Comparison of ENCODE assay signal across 25 cellular contexts in genomic region chr6:46040288-46040687, GRCh38. TPM values are rescaled to one million over a fixed set of nuclear protein-coding genes. Genes with fewer than 3 reads are reported as not detected.
DNase-seq lines count a peak whose midpoint lies in the region; ATAC-seq, FAIRE-seq and TF ChIP-seq lines count a peak whose summit lies in the region.
"Had no signal": no experiment of that assay in that cellular context is flagged by ENCODE, and none has a peak within 500 bp of the region (broad histone marks: within the 10 kb centered on the region; RNA-seq: fewer than 3 reads in every experiment).

No MANE protein-coding gene starts in this region.

- no peaks in the 10 kb centered on the region for H3K9me1 ChIP-seq in IMR-90 (ENCODE audit: insufficient read depth, low read length)

- no peak overlapping the region for H3K4ac ChIP-seq in IMR-90 (ENCODE audit: low read depth, low read length)
- H3K4ac ChIP-seq in neuronal stem cell (ENCODE audit: low read length) = no peak overlapping the region

- no peak for TF ChIP-seq CTCF in HepG2 (CRISPR knock-in tag; IDR thresholded peaks at IDR 0.05)
- TF ChIP-seq CTCF in right lobe of liver (IDR thresholded peaks at IDR 0.05) = no peak
- TF ChIP-seq CTCF in IMR-90 (conservative IDR thresholded peaks at IDR 0.05; ENCODE audit: low read depth, low read length) = no peak

- DNase-seq in HepG2 (ENCODE audit: low spot score) (no peak), right lobe of liver (no peak), IMR-90 (no peak), neuronal stem cell (ENCODE audit: low spot score) (no peak), DMS79 treated with DMSO at 0.1 percent for 48 hours (lab: John Stamatoyannopoulos, UW) (no peak), NCI-H1105 treated with DMSO at 0.1 percent for 48 hours (lab: John Stamatoyannopoulos, UW) (no peak)
- DNase-seq: 8988T; ACHN; BE2C; C1 segment of cervical spinal cord; CD4-positive, alpha-beta memory T cell; CD4-positive, CD25-positive, alpha-beta regulatory T cell; CD8-positive, alpha-beta memory T cell; COR-L47; DMS 273 treated with DMSO at 0.1 percent for 48 hours; DMS79; GF-D8 had no signal

- WGBS in HepG2 (ENCODE audit: low lambda C conversion rate) = 36% methylated on average over 7 of the region's 7 CpGs
- WGBS in right lobe of liver (ENCODE audit: insufficient coverage, low coverage, low lambda C conversion rate, missing lambda C conversion rate) = 90% methylated on average over 7 of the region's 7 CpGs
- 82% methylated on average over 7 of the region's 7 CpGs; no CpG with 5 or more reads in 1 of the 2 experiments for WGBS in IMR-90 (ENCODE audit: extremely low coverage in 2 of 2, insufficient read length in 1 of 2), 2 experiments
- WGBS in neuronal stem cell (ENCODE audit: extremely low coverage in 2 of 2, insufficient read length in 2 of 2, insufficient replicate concordance in 1 of 2), 2 donors = 100% methylated on average over 4 of the region's 7 CpGs; no CpG with 5 or more reads in 1 of the 2 donors

- POLR2A ChIA-PET in HepG2 (lab: Yijun Ruan, JAX) (no interaction called here), IMR-90 (lab: Charles Lee; ENCODE audit: unreplicated experiment) (no interaction called here)

- H3K9ac ChIP-seq in HepG2 (ENCODE audit: insufficient read depth, low read depth, low read length) (no peak overlapping the region), IMR-90 (ENCODE audit: low read depth, low read length) (no peak overlapping the region), neuronal stem cell (ENCODE audit: low read depth, low read length, poor library complexity) (no peak overlapping the region)
- H3K9ac ChIP-seq: BLaER1 had no signal

- TF ChIP-seq EP300 in HepG2 (IDR thresholded peaks at IDR 0.05; ENCODE audit: low read depth in 2 of 2, low read length in 2 of 2) (no peak), HepG2 (CRISPR knock-in tag; IDR thresholded peaks at IDR 0.05; ENCODE audit: borderline replicate concordance) (no peak)

- CTCF ChIA-PET in HepG2 (lab: Yijun Ruan, JAX; ENCODE audit: low intra/inter-chr PET ratio, low total read pairs) = no interaction called here
- CTCF ChIA-PET in IMR-90 (lab: Yijun Ruan, JAX) = interaction anchor here (1.0 kb wide), 1 partner anchor 22 kb away, joined by 3 read pairs; no protein-coding TSS in a partner anchor

- H3K14ac ChIP-seq in IMR-90 (replicated peaks; ENCODE audit: low read depth, low read length) (no peak overlapping the region), neuronal stem cell (ENCODE audit: low read length) (no peak overlapping the region)

- H3K18ac ChIP-seq in IMR-90 (ENCODE audit: low read depth, low read length) (no peak overlapping the region), neuronal stem cell (ENCODE audit: low read length) (no peak overlapping the region)

- H2BK5ac ChIP-seq in IMR-90 (ENCODE audit: low read depth, low read length, poor library complexity, severe bottlenecking) (no peak overlapping the region), neuronal stem cell (ENCODE audit: low read length) (no peak overlapping the region)

- H3K79me1 ChIP-seq in IMR-90 (ENCODE audit: low read depth in 1 of 2, low read length in 2 of 2) = no peaks in the 10 kb centered on the region
- no peaks in the 10 kb centered on the region for H3K79me1 ChIP-seq in neuronal stem cell (ENCODE audit: low read depth, low read length)

- FAIRE-seq in HepG2 (lab: Jason Lieb, UNC) = no peak
- FAIRE-seq: A204.1, G401.6, GM12891, GM19239 had no signal

- H3K4me1 ChIP-seq in HepG2 (ENCODE audit: insufficient read depth, low read length) (no peaks in the 10 kb centered on the region), right lobe of liver (no peaks in the 10 kb centered on the region), IMR-90 (ENCODE audit: control insufficient read depth, insufficient read depth, low read length) (no peaks in the 10 kb centered on the region), neuronal stem cell (ENCODE audit: control insufficient read depth in 2 of 2, insufficient read depth in 1 of 2, low read depth in 1 of 2, low read length in 2 of 2) (no peaks in the 10 kb centered on the region)
- H3K4me1 ChIP-seq: BE2C had no signal

- dilution Hi-C loops in IMR-90 (cut with HindIII; ENCODE audit: low sequenced_read_pairs, unreplicated experiment) = no loop called here

- H2BK120ac ChIP-seq in IMR-90 (ENCODE audit: low read depth, low read length) (no peak overlapping the region), neuronal stem cell (ENCODE audit: low read depth, low read length) (no peak overlapping the region)

- H3K56ac ChIP-seq in IMR-90 (ENCODE audit: extremely low read depth, insufficient read depth, low read length) = no peak overlapping the region

- no peak overlapping the region for H2BK12ac ChIP-seq in neuronal stem cell (ENCODE audit: low read length)

- H3K4me2 ChIP-seq in HepG2 (ENCODE audit: low read depth, low read length) = no peak overlapping the region
- no peak overlapping the region for H3K4me2 ChIP-seq in IMR-90 (ENCODE audit: low read depth, low read length)
- H3K4me2 ChIP-seq in neuronal stem cell (ENCODE audit: insufficient read depth, low read length, poor library complexity, severe bottlenecking) = no peak overlapping the region
- H3K4me2 ChIP-seq: BLaER1 had no signal

- no peak overlapping the region for H2BK20ac ChIP-seq in IMR-90 (ENCODE audit: low read depth, low read length)

- in situ Hi-C loops in HepG2 (cut with HindIII; ENCODE audit: extremely low pct_ligation_motif_present, low pct_unique_long_range_greater_than_20kb) = no loop called here
- in situ Hi-C loops in IMR-90 (cut with MboI; ENCODE audit: low sequenced_read_pairs) = no loop called here

- H2BK15ac ChIP-seq in IMR-90 (ENCODE audit: low read depth, low read length) = no peak overlapping the region
- no peak overlapping the region for H2BK15ac ChIP-seq in neuronal stem cell (ENCODE audit: low read length)

- peak overlapping the region; percentile 37 for H2AK9ac ChIP-seq in IMR-90 (replicated peaks; ENCODE audit: low read depth, low read length, poor library complexity)

- H3K27ac ChIP-seq in HepG2 (ENCODE audit: extremely low read length, insufficient read depth, low read length) (no peak overlapping the region), right lobe of liver (no peak overlapping the region), IMR-90 (ENCODE audit: insufficient read depth, low read length) (no peak overlapping the region), neuronal stem cell (replicated peaks; ENCODE audit: low read length) (no peak overlapping the region)
- H3K27ac ChIP-seq: BLaER1 had no signal

- H4K20me1 ChIP-seq in HepG2 (ENCODE audit: insufficient read depth, low read length) = no peaks in the 10 kb centered on the region
- H4K20me1 ChIP-seq in IMR-90 (ENCODE audit: insufficient read depth, low read length) = no peaks in the 10 kb centered on the region
- H4K20me1 ChIP-seq: BLaER1 had no signal

- TF ChIP-seq RAD21 in HepG2 (CRISPR knock-in tag; IDR thresholded peaks at IDR 0.05) (no peak), IMR-90 (IDR thresholded peaks at IDR 0.05; ENCODE audit: low read length) (no peak)

- no peaks in the 10 kb centered on the region for H3K27me3 ChIP-seq in HepG2 (ENCODE audit: control insufficient read depth in 1 of 2, insufficient read depth in 2 of 2, low read length in 2 of 2)
- H3K27me3 ChIP-seq in right lobe of liver = no peaks in the 10 kb centered on the region
- no peaks in the 10 kb centered on the region for H3K27me3 ChIP-seq in IMR-90 (ENCODE audit: control insufficient read depth, insufficient read depth, low read length)
- no peaks in the 10 kb centered on the region for H3K27me3 ChIP-seq in neuronal stem cell (ENCODE audit: control insufficient read depth in 3 of 3, insufficient read depth in 3 of 3, low read depth in 1 of 3, low read length in 3 of 3)
- H3K27me3 ChIP-seq: BE2C, BLaER1 had no signal

- H4K8ac ChIP-seq in IMR-90 (ENCODE audit: low read depth in 2 of 2, low read length in 2 of 2) (no peak overlapping the region), neuronal stem cell (ENCODE audit: low read depth, low read length) (no peak overlapping the region)

- no peak for TF ChIP-seq POLR2A in HepG2 (IDR thresholded peaks at IDR 0.05; ENCODE audit: insufficient read depth in 1 of 2, low read depth in 2 of 2, low read length in 2 of 2)
- TF ChIP-seq POLR2A in right lobe of liver (IDR thresholded peaks at IDR 0.05) = no peak
- TF ChIP-seq POLR2A in IMR-90 (IDR thresholded peaks at IDR 0.05; ENCODE audit: low read depth, low read length) = no peak

- H3K36me3 ChIP-seq in HepG2 (replicated peaks in 1 of 2; ENCODE audit: control insufficient read depth in 1 of 2, insufficient read depth in 2 of 2, low read length in 2 of 2) (no peaks in the 10 kb centered on the region), right lobe of liver (no peaks in the 10 kb centered on the region), IMR-90 (ENCODE audit: control insufficient read depth, insufficient read depth, low read length) (no peaks in the 10 kb centered on the region), neuronal stem cell (replicated peaks in 1 of 2; ENCODE audit: control insufficient read depth in 2 of 2, insufficient read depth in 2 of 2, low read length in 2 of 2) (no peaks in the 10 kb centered on the region)
- H3K36me3 ChIP-seq: BE2C, BLaER1 had no signal

- H3K23ac ChIP-seq in IMR-90 (ENCODE audit: low read depth, low read length) (no peak overlapping the region), neuronal stem cell (ENCODE audit: low read depth, low read length, poor library complexity) (no peak overlapping the region)

- intact Hi-C loops in HepG2 (cut with micrococcal nuclease; ENCODE audit: unreplicated experiment) (no loop called here), right lobe of liver (cut with DNase I) (no loop called here), IMR-90 (cut with micrococcal nuclease) (no loop called here)

- H3K4me3 ChIP-seq in HepG2 (replicated peaks in 1 of 3; ENCODE audit: insufficient read depth in 1 of 3, low read depth in 2 of 3, low read length in 3 of 3) (no peak overlapping the region), right lobe of liver (no peak overlapping the region), IMR-90 (ENCODE audit: insufficient read depth, low read depth, low read length) (no peak overlapping the region), neuronal stem cell (ENCODE audit: low read length in 2 of 2) (no peak overlapping the region)
- H3K4me3 ChIP-seq: BLaER1 had no signal

- H4K91ac ChIP-seq in IMR-90 (ENCODE audit: insufficient read depth, low read depth, low read length) (no peak overlapping the region), neuronal stem cell (ENCODE audit: low read depth, low read length, poor library complexity) (peak overlapping the region; percentile 68)

- ATAC-seq in HepG2 (no peak), right lobe of liver (no peak), IMR-90 (ENCODE audit: low read depth) (no peak)

- H3K79me2 ChIP-seq in HepG2 (ENCODE audit: insufficient read depth, low read length) = no peaks in the 10 kb centered on the region

- H2AK5ac ChIP-seq in IMR-90 (ENCODE audit: low read depth, low read length) (no peak overlapping the region), neuronal stem cell (ENCODE audit: low read depth, low read length) (no peak overlapping the region)

- H2AFZ ChIP-seq in HepG2 (ENCODE audit: low read length) (no peak overlapping the region), IMR-90 (replicated peaks; ENCODE audit: low read length, poor library complexity) (no peak overlapping the region), neuronal stem cell (ENCODE audit: low read length) (no peak overlapping the region)

- H4K5ac ChIP-seq in IMR-90 (ENCODE audit: low read depth, low read length) = no peak overlapping the region

- H3K9me3 ChIP-seq in HepG2 (ENCODE audit: low read length) (no peaks in the 10 kb centered on the region), right lobe of liver (no peaks in the 10 kb centered on the region), IMR-90 (ENCODE audit: control insufficient read depth, insufficient read depth, low read length) (no peaks in the 10 kb centered on the region), neuronal stem cell (replicated peaks in 1 of 2; ENCODE audit: control insufficient read depth in 2 of 2, insufficient read depth in 1 of 2, low read depth in 1 of 2, low read length in 2 of 2) (no peaks in the 10 kb centered on the region)
- H3K9me3 ChIP-seq: BE2C, BLaER1 had no signal

- BruUV-seq in HepG2 (replicated peaks; lab: Mats Ljungman, UMichigan) (no TSS peak), IMR-90 (replicated peaks; lab: Mats Ljungman, UMichigan) (no TSS peak)

RNA-seq across cellular contexts. Expression of gene CLIC5, which starts 24.6 kb away (rescaled TPM):
- total RNA-seq in HepG2 (2016; rRNA removed; fragmentation: Illumina TruSeq; extraction: Trizol) (not detected in 2 replicates), right lobe of liver (under 1 TPM; 0.18 to 0.42 (median 0.29) TPM), IMR-90 (2012; rRNA removed) (not detected in 2 replicates)
- total RNA-seq in HepG2 (2016; cell fraction: cytosol; rRNA removed; fragmentation: Illumina TruSeq; extraction: Trizol; ENCODE audit: low read depth) = not detected in 2 replicates
- not detected in 2 replicates for total RNA-seq in HepG2 (2016; cell fraction: insoluble cytoplasmic fraction; rRNA removed; fragmentation: Illumina TruSeq; extraction: Trizol)
- total RNA-seq in HepG2 (2016; cell fraction: membrane; rRNA removed; fragmentation: Illumina TruSeq; extraction: Trizol) = not detected in 2 replicates
- not detected in 2 replicates for total RNA-seq in HepG2 (2016; cell fraction: nucleus; rRNA removed; fragmentation: Illumina TruSeq; extraction: Trizol)
- polyA plus RNA-seq in HepG2 (2011; rRNA removed) (not detected in 2 replicates), IMR-90 (2012; rRNA removed) (not detected in 2 replicates)
- not detected in 2 replicates for polyA plus RNA-seq in HepG2 (2011; cell fraction: cytosol; rRNA removed)
- not detected in 2 replicates for polyA plus RNA-seq in HepG2 (2011; cell fraction: nucleus; rRNA removed)
- polyA plus RNA-seq in HepG2 (2012) = not detected in 2 replicates
- not detected in 2 replicates for polyA plus RNA-seq in HepG2 (2016; cell fraction: cytosol; fragmentation: Illumina TruSeq; extraction: Trizol; ENCODE audit: low read depth)
- not detected in 2 replicates for polyA plus RNA-seq in HepG2 (2016; cell fraction: insoluble cytoplasmic fraction; fragmentation: Illumina TruSeq; extraction: Trizol; ENCODE audit: low read depth)
- polyA plus RNA-seq in HepG2 (2016; cell fraction: membrane; fragmentation: Illumina TruSeq; extraction: Trizol; ENCODE audit: low read depth) = not detected in 2 replicates
- not detected in 2 replicates for polyA plus RNA-seq in HepG2 (2016; cell fraction: nucleus; fragmentation: Illumina TruSeq; extraction: Trizol; ENCODE audit: insufficient read depth, low read depth)
- 2.3 TPM in 1 of 2 replicates, not detected in the other for polyA minus RNA-seq in HepG2 (2011; rRNA and poly(A)+ RNA removed; ENCODE audit: low replicate concordance)
- not detected in 2 replicates for polyA minus RNA-seq in HepG2 (2011; cell fraction: cytosol; rRNA and poly(A)+ RNA removed)
- polyA minus RNA-seq in HepG2 (2011; cell fraction: nucleus; rRNA and poly(A)+ RNA removed) = not detected in 2 replicates
- polyA plus RNA-seq in IMR-90 (2012; cell fraction: cytosol; rRNA removed) = not detected in 2 replicates
- not detected in 2 replicates for polyA plus RNA-seq in IMR-90 (2012; cell fraction: nucleus; rRNA removed; ENCODE audit: low replicate concordance)
- 0.14 TPM for polyA plus RNA-seq in neuronal stem cell (2013, experiment 1 of 2)
- polyA plus RNA-seq in neuronal stem cell (2013, experiment 2 of 2) = 0.18 TPM
- total RNA-seq: A673 had no signal
- polyA plus RNA-seq: AG04450, CD14-positive monocyte had no signal
